1 cellular context compared by ENCODE assay signal in the genomic region with DNA sequence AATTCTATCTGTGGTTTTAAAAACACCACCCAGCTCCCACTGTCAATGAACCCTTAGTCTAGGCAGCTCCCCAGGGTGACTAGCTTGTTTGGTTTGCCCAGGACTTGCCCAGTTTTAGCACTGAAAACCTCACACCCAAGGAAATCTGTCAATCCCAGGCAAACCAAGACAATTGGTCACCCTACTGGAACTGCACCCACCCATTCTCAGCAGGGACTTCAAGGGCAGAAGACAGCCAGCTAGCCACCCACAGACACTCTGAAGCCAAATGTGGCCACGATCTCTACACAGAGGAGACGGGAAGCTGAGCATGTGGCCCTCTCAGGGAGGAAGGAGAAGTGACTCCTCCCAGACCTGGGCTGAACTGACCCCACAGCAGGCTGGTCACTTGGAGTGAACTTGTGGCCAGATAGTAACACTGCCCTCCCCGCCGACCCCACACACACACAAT.
TF ChIP-seq lines count a peak whose summit lies in the region.

No MANE protein-coding gene starts in this region.

TF ChIP-seq in K562, 482 proteins besides CTCF, POLR2A, EP300 and RAD21 (continued from another document):
- TF ChIP-seq, protein P1, sequence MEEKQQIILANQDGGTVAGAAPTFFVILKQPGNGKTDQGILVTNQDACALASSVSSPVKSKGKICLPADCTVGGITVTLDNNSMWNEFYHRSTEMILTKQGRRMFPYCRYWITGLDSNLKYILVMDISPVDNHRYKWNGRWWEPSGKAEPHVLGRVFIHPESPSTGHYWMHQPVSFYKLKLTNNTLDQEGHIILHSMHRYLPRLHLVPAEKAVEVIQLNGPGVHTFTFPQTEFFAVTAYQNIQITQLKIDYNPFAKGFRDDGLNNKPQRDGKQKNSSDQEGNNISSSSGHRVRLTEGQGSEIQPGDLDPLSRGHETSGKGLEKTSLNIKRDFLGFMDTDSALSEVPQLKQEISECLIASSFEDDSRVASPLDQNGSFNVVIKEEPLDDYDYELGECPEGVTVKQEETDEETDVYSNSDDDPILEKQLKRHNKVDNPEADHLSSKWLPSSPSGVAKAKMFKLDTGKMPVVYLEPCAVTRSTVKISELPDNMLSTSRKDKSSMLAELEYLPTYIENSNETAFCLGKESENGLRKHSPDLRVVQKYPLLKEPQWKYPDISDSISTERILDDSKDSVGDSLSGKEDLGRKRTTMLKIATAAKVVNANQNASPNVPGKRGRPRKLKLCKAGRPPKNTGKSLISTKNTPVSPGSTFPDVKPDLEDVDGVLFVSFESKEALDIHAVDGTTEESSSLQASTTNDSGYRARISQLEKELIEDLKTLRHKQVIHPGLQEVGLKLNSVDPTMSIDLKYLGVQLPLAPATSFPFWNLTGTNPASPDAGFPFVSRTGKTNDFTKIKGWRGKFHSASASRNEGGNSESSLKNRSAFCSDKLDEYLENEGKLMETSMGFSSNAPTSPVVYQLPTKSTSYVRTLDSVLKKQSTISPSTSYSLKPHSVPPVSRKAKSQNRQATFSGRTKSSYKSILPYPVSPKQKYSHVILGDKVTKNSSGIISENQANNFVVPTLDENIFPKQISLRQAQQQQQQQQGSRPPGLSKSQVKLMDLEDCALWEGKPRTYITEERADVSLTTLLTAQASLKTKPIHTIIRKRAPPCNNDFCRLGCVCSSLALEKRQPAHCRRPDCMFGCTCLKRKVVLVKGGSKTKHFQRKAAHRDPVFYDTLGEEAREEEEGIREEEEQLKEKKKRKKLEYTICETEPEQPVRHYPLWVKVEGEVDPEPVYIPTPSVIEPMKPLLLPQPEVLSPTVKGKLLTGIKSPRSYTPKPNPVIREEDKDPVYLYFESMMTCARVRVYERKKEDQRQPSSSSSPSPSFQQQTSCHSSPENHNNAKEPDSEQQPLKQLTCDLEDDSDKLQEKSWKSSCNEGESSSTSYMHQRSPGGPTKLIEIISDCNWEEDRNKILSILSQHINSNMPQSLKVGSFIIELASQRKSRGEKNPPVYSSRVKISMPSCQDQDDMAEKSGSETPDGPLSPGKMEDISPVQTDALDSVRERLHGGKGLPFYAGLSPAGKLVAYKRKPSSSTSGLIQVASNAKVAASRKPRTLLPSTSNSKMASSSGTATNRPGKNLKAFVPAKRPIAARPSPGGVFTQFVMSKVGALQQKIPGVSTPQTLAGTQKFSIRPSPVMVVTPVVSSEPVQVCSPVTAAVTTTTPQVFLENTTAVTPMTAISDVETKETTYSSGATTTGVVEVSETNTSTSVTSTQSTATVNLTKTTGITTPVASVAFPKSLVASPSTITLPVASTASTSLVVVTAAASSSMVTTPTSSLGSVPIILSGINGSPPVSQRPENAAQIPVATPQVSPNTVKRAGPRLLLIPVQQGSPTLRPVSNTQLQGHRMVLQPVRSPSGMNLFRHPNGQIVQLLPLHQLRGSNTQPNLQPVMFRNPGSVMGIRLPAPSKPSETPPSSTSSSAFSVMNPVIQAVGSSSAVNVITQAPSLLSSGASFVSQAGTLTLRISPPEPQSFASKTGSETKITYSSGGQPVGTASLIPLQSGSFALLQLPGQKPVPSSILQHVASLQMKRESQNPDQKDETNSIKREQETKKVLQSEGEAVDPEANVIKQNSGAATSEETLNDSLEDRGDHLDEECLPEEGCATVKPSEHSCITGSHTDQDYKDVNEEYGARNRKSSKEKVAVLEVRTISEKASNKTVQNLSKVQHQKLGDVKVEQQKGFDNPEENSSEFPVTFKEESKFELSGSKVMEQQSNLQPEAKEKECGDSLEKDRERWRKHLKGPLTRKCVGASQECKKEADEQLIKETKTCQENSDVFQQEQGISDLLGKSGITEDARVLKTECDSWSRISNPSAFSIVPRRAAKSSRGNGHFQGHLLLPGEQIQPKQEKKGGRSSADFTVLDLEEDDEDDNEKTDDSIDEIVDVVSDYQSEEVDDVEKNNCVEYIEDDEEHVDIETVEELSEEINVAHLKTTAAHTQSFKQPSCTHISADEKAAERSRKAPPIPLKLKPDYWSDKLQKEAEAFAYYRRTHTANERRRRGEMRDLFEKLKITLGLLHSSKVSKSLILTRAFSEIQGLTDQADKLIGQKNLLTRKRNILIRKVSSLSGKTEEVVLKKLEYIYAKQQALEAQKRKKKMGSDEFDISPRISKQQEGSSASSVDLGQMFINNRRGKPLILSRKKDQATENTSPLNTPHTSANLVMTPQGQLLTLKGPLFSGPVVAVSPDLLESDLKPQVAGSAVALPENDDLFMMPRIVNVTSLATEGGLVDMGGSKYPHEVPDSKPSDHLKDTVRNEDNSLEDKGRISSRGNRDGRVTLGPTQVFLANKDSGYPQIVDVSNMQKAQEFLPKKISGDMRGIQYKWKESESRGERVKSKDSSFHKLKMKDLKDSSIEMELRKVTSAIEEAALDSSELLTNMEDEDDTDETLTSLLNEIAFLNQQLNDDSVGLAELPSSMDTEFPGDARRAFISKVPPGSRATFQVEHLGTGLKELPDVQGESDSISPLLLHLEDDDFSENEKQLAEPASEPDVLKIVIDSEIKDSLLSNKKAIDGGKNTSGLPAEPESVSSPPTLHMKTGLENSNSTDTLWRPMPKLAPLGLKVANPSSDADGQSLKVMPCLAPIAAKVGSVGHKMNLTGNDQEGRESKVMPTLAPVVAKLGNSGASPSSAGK (IDR thresholded peaks at IDR 0.05), result peak; percentile 59
- TF ChIP-seq, protein P2, sequence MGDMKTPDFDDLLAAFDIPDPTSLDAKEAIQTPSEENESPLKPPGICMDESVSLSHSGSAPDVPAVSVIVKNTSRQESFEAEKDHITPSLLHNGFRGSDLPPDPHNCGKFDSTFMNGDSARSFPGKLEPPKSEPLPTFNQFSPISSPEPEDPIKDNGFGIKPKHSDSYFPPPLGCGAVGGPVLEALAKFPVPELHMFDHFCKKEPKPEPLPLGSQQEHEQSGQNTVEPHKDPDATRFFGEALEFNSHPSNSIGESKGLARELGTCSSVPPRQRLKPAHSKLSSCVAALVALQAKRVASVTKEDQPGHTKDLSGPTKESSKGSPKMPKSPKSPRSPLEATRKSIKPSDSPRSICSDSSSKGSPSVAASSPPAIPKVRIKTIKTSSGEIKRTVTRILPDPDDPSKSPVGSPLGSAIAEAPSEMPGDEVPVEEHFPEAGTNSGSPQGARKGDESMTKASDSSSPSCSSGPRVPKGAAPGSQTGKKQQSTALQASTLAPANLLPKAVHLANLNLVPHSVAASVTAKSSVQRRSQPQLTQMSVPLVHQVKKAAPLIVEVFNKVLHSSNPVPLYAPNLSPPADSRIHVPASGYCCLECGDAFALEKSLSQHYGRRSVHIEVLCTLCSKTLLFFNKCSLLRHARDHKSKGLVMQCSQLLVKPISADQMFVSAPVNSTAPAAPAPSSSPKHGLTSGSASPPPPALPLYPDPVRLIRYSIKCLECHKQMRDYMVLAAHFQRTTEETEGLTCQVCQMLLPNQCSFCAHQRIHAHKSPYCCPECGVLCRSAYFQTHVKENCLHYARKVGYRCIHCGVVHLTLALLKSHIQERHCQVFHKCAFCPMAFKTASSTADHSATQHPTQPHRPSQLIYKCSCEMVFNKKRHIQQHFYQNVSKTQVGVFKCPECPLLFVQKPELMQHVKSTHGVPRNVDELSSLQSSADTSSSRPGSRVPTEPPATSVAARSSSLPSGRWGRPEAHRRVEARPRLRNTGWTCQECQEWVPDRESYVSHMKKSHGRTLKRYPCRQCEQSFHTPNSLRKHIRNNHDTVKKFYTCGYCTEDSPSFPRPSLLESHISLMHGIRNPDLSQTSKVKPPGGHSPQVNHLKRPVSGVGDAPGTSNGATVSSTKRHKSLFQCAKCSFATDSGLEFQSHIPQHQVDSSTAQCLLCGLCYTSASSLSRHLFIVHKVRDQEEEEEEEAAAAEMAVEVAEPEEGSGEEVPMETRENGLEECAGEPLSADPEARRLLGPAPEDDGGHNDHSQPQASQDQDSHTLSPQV (IDR thresholded peaks at IDR 0.05), result 0 out of 2 replicates have a peak, but pooled peaks have one; percentile 52
- TF ChIP-seq L3MBTL2 (IDR thresholded peaks at IDR 0.05) (peak; percentile 57; the same call in 1 of the 2 replicates), SPI1 (IDR thresholded peaks at IDR 0.05; ENCODE audit: borderline replicate concordance, low read depth, low read length) (peak; percentile 28; the same call in 1 of the 2 replicates)
